ENCODE assay signal across 8 cellular contexts in genomic region chr6:111482959-111483735, GRCh38. TPM values are rescaled to one million over a fixed set of nuclear protein-coding genes. Genes with fewer than 3 reads are reported as not detected.
DNase-seq lines count a peak whose midpoint lies in the region; ATAC-seq and TF ChIP-seq lines count a peak whose summit lies in the region.

REV3L (minus strand) TSS chr6:111483218; CDS start chr6:111482888, 330 bp downstream.

- intact Hi-C loops in Calu3 (cut with micrococcal nuclease; ENCODE audit: unreplicated experiment) = loop anchor here (5.0 to 10.0 kb wide), 3 partner anchors 69 to 562 kb away; no protein-coding TSS in a partner anchor

- CTCF ChIA-PET in Calu3 (lab: Charles Lee) = interaction anchor here (0.6 to 0.9 kb wide), 4 partner anchors 15 to 614 kb away, joined by 3 to 4 read pairs (median 4); no protein-coding TSS in a partner anchor

- no peaks in the 10 kb centered on the region for H3K9me3 Mint-ChIP-seq in Calu3 (ENCODE audit: low read depth, unreplicated experiment)
- H3K9me3 Mint-ChIP-seq in activated T-cell treated with anti-CD3 and anti-CD28 coated beads, Interleukin-2, amount 50 U/mL, for 24 hours = no peaks in the 10 kb centered on the region

- DNase-seq in Calu3 = peak; percentile 87
- DNase-seq in activated T-cell treated with anti-CD3 and anti-CD28 coated beads, Interleukin-2, amount 50 U/mL, for 24 hours = peak; percentile 91
- DNase-seq in stimulated activated CD8-positive, alpha-beta memory T cell treated with anti-CD3 and anti-CD28 coated beads, Interleukin-7, amount 100 ng/mL, for 4 hours (ENCODE audit: low read depth in 2 of 2) = peak; percentile 85 to 88

- H3K27ac ChIP-seq in HUES6 (ENCODE audit: low read depth, low read length) (peak within 1 kb of the TSS; percentile 96), muscle layer of duodenum (ENCODE audit: low read length) (peak within 1 kb of the TSS; percentile 98)

- H3K27me3 ChIP-seq in HUES6 (ENCODE audit: control insufficient read depth, insufficient read depth, low read length) (peaks cover 36% of the 10 kb centered on the region), muscle layer of duodenum (ENCODE audit: low read depth, low read length) (no peaks in the 10 kb centered on the region)

- peak within 1 kb of the TSS; percentile 99 for H3K27ac Mint-ChIP-seq in Calu3 (ENCODE audit: unreplicated experiment)
- peak within 1 kb of the TSS; percentile 99 for H3K27ac Mint-ChIP-seq in activated T-cell treated with anti-CD3 and anti-CD28 coated beads, Interleukin-2, amount 50 U/mL, for 24 hours

- H3K4me1 ChIP-seq in HUES6 (ENCODE audit: control insufficient read depth, insufficient read depth, low read length) (peaks cover 24% of the 10 kb centered on the region), muscle layer of duodenum (ENCODE audit: control insufficient read depth in 1 of 2, insufficient read depth in 2 of 2, low read length in 2 of 2) (peaks cover 5 to 9% of the 10 kb centered on the region in 2 donors)

- no peak for TF ChIP-seq CTCF in Calu3 (IDR thresholded peaks at IDR 0.05; ENCODE audit: unreplicated experiment)

- H3K4me3 Mint-ChIP-seq in Calu3 (ENCODE audit: low read depth, unreplicated experiment) = peak within 1 kb of the TSS; percentile 93
- H3K4me3 Mint-ChIP-seq in activated T-cell treated with anti-CD3 and anti-CD28 coated beads, Interleukin-2, amount 50 U/mL, for 24 hours = peak within 1 kb of the TSS; percentile 92

- H3K9me3 ChIP-seq in HUES6 (ENCODE audit: control insufficient read depth, insufficient read depth, low read depth, low read length) (peaks cover 8% of the 10 kb centered on the region), muscle layer of duodenum (ENCODE audit: control insufficient read depth in 1 of 2, low read length in 2 of 2) (no peaks in the 10 kb centered on the region)

- H3K36me3 Mint-ChIP-seq in Calu3 (ENCODE audit: insufficient read depth, unreplicated experiment) = peaks cover 41% of the 10 kb centered on the region
- H3K36me3 Mint-ChIP-seq in activated T-cell treated with anti-CD3 and anti-CD28 coated beads, Interleukin-2, amount 50 U/mL, for 24 hours (ENCODE audit: low read depth) = peaks cover 40% of the 10 kb centered on the region

- H3K36me3 ChIP-seq in HUES6 (ENCODE audit: control insufficient read depth, insufficient read depth, low read length) (peaks cover 10% of the 10 kb centered on the region), muscle layer of duodenum (ENCODE audit: control insufficient read depth in 1 of 2, insufficient read depth in 2 of 2, low read length in 2 of 2) (peaks cover 0 to 8% of the 10 kb centered on the region in 2 donors)

- BruUV-seq in Calu3 (replicated peaks; lab: Mats Ljungman, UMichigan) = no TSS peak

- ATAC-seq in GM21390 (IDR thresholded peaks at IDR 0.05; ENCODE audit: unreplicated experiment) (peak; percentile 27), esophagus mucosa (peak; percentile 80)

- peak within 1 kb of the TSS; percentile 94 for H3K4me3 ChIP-seq in HUES6 (ENCODE audit: low read depth, low read length)
- H3K4me3 ChIP-seq in muscle layer of duodenum (ENCODE audit: low read depth in 1 of 2, low read length in 2 of 2) = peak within 1 kb of the TSS; percentile 91 to 92

- H3K9ac ChIP-seq in HUES6 (ENCODE audit: low read length) = peak within 1 kb of the TSS; percentile 99

- peaks cover 11% of the 10 kb centered on the region for H3K4me1 Mint-ChIP-seq in Calu3 (ENCODE audit: low read depth, unreplicated experiment)
- peaks cover 58% of the 10 kb centered on the region for H3K4me1 Mint-ChIP-seq in activated T-cell treated with anti-CD3 and anti-CD28 coated beads, Interleukin-2, amount 50 U/mL, for 24 hours (ENCODE audit: low read depth)

- H3K27me3 Mint-ChIP-seq in Calu3 (ENCODE audit: unreplicated experiment) = no peaks in the 10 kb centered on the region
- no peaks in the 10 kb centered on the region for H3K27me3 Mint-ChIP-seq in activated T-cell treated with anti-CD3 and anti-CD28 coated beads, Interleukin-2, amount 50 U/mL, for 24 hours

TF ChIP-seq in PFSK-1, 5 proteins besides CTCF, POLR2A, EP300 and RAD21:
- TF ChIP-seq REST (IDR thresholded peaks at IDR 0.05; ENCODE audit: insufficient read depth in 1 of 2, low read depth in 2 of 2, low read length in 2 of 2) (no peak), SIN3A (IDR thresholded peaks at IDR 0.05; ENCODE audit: borderline replicate concordance, insufficient read depth, low read length) (0 out of 2 replicates have a peak, but pooled peaks have one; percentile 16), TAF1 (IDR thresholded peaks at IDR 0.05; ENCODE audit: borderline replicate concordance, insufficient read depth, low read length) (peak; percentile 73; the same call in 1 of the 2 replicates), POLR2AphosphoS5 (IDR thresholded peaks at IDR 0.05; ENCODE audit: low read depth, low read length) (no peak), FOXP2 (optimal IDR thresholded peaks at IDR 0.05; ENCODE audit: borderline replicate concordance, extremely low read depth, extremely low read length, insufficient read depth) (peak; percentile 87)

RNA-seq across cellular contexts. Expression of gene REV3L, which starts in this region (rescaled TPM):
- total RNA-seq in Calu3 (2022) = 17.2 and 19.0 TPM in 2 replicates
- 2.4 TPM for polyA plus RNA-seq in PFSK-1 (2012; ENCODE audit: insufficient read length, low read depth)
- total RNA-seq in esophagus mucosa = 17.7 TPM

Comparison
In these comparisons a context has a peak if more than half of its experiments do, and no peak if none do; other contexts are left out.
1. Peak in every context shown above with its lines: DNase-seq, ATAC-seq, H3K4me3 ChIP-seq and H3K27ac ChIP-seq.